ENCODE assay signal across 1 cellular context in genomic region chr16:81450783-81451491, GRCh38.
TF ChIP-seq lines count a peak whose summit lies in the region.

No MANE protein-coding gene starts in this region.

TF ChIP-seq in K562, 482 proteins besides CTCF, POLR2A, EP300 and RAD21 (continued from another document):
- TF ChIP-seq MAX (CRISPR knock-in tag; IDR thresholded peaks at IDR 0.05) (peak; percentile 34; the same call in 1 of the 2 replicates), BDP1 (IDR thresholded peaks at IDR 0.05; ENCODE audit: insufficient read depth, insufficient read length) (no peak), ZNF76 (CRISPR knock-in tag; IDR thresholded peaks at IDR 0.05; ENCODE audit: borderline replicate concordance) (no peak), BCOR (IDR thresholded peaks at IDR 0.05) (peak; percentile 46; the same call in 1 of the 2 replicates), NFRKB (IDR thresholded peaks at IDR 0.05; ENCODE audit: low read depth) (no peak), RBM34 (IDR thresholded peaks at IDR 0.05; ENCODE audit: borderline replicate concordance, insufficient read depth, low read length) (no peak), ZNF830 (CRISPR knock-in tag; IDR thresholded peaks at IDR 0.05) (no peak), YY1 (IDR thresholded peaks at IDR 0.05; ENCODE audit: borderline replicate concordance in 1 of 3, control insufficient read depth in 1 of 3, extremely low read depth in 1 of 3, insufficient read depth in 3 of 3, insufficient read length in 1 of 3, insufficient replicate concordance in 2 of 3, low read depth in 1 of 3, low read length in 2 of 3) (peak in 1 of 3 experiments; percentile 44), GATAD2B (IDR thresholded peaks at IDR 0.05; ENCODE audit: borderline replicate concordance) (no peak), TRIM24 (IDR thresholded peaks at IDR 0.05) (peak in 1 of 2 experiments; percentile 59; a peak in 3 of 4 replicates), PKNOX1 (IDR thresholded peaks at IDR 0.05) (peak; percentile 55; the same call in 1 of the 2 replicates), NCOA1 (IDR thresholded peaks at IDR 0.05; ENCODE audit: low read depth) (no peak), EHMT2 (IDR thresholded peaks at IDR 0.05) (no peak), ZNF175 (CRISPR knock-in tag; IDR thresholded peaks at IDR 0.05; ENCODE audit: low read depth) (no peak), ZNF57 (CRISPR knock-in tag; IDR thresholded peaks at IDR 0.05) (no peak), CHD7 (IDR thresholded peaks at IDR 0.05; ENCODE audit: low read depth, low read length) (no peak), USF1 (CRISPR knock-in tag; IDR thresholded peaks at IDR 0.05) (no peak), HNRNPLL (IDR thresholded peaks at IDR 0.05; ENCODE audit: low read depth, low read length, poor library complexity, severe bottlenecking) (no peak), CEBPG (CRISPR knock-in tag; IDR thresholded peaks at IDR 0.05) (no peak), CEBPG (tag; conservative IDR thresholded peaks at IDR 0.05 in 1 of 2, IDR thresholded peaks at IDR 0.05 in 1 of 2) (no peak), PHF20 (IDR thresholded peaks at IDR 0.05; ENCODE audit: partially characterized antibody) (no peak), RBM15 (IDR thresholded peaks at IDR 0.05; ENCODE audit: insufficient read depth, low read length) (no peak), RERE (CRISPR knock-in tag; IDR thresholded peaks at IDR 0.05; ENCODE audit: borderline replicate concordance) (no peak), POLR2G (IDR thresholded peaks at IDR 0.05; ENCODE audit: low read depth, low read length) (no peak), CREB3L1 (IDR thresholded peaks at IDR 0.05; ENCODE audit: borderline replicate concordance, low read depth) (peak; percentile 48; the same call in 1 of the 2 replicates), MITF (IDR thresholded peaks at IDR 0.05) (no peak), HDAC3 (IDR thresholded peaks at IDR 0.05; ENCODE audit: borderline replicate concordance, partially characterized antibody) (peak; percentile 25), ZNF778 (CRISPR knock-in tag; IDR thresholded peaks at IDR 0.05) (no peak), ZNF146 (CRISPR knock-in tag; IDR thresholded peaks at IDR 0.05; ENCODE audit: unreplicated experiment) (peak; percentile 98), ZNF431 (CRISPR knock-in tag; IDR thresholded peaks at IDR 0.05) (peak; percentile 67; the same call in 1 of the 2 replicates), ASH1L (IDR thresholded peaks at IDR 0.05; ENCODE audit: borderline replicate concordance, low read depth, partially characterized antibody) (no peak), IFI16 (CRISPR knock-in tag; IDR thresholded peaks at IDR 0.05) (no peak), FOXJ2 (tag; IDR thresholded peaks at IDR 0.05) (no peak), CTCFL (IDR thresholded peaks at IDR 0.05; ENCODE audit: borderline replicate concordance, insufficient read depth, low read depth, low read length, poor library complexity, severe bottlenecking) (peak; percentile 31)
